Comparison of ENCODE assay signal across 11 cellular contexts in the genomic region with DNA sequence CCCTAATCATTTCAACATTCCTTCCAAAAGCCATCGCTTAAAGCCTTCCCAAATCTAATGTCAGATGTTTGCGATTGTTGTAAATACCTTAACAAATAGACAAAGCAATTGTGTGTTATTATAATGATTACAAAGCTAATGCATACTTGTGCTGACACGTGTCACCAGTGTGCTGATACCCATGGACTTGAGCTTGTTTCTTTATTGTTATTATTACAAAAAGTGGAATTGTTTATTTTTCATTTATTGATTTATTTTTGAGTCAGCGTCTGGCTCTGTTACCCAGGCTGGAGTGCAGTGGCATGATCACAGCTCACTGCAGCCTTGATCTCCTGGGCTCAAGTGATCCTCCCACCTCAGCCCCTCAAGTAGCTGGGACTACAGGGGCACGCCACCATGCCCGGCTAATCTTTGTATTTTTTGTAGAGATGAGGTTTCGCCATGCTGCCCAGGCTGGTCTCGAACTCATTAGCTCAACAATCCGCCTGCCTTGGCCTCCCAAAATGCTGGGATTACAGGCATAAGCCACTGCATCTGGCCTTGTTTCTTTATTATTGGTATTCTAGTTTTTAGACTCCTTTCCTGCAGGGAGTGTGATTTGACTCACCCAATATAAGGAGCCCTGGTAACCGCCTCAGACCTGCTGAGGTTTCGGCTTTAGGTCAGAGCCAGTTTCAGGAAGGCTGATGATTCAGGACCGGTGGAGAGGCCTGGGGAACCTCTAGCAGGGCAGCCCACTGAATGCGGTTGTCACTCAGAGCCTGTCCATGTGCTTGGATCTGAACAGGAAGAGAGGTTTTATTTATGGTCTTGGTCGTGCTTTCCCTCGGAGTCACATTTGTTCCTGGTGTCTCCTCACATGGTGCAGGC. TPM values are rescaled to one million over a fixed set of nuclear protein-coding genes. Genes with fewer than 3 reads are reported as not detected.
DNase-seq lines count a peak whose midpoint lies in the region; ATAC-seq and TF ChIP-seq lines count a peak whose summit lies in the region.
"Had no signal": no experiment of that assay in that cellular context is flagged by ENCODE, and none has a peak within 500 bp of the region (broad histone marks: within the 10 kb centered on the region; RNA-seq: fewer than 3 reads in every experiment).

No MANE protein-coding gene starts in this region.

- no peak overlapping the region for H3K27ac ChIP-seq in brain microvascular endothelial cell
- H3K27ac ChIP-seq: neutrophil had no signal

- DNase-seq in GM06990 (ENCODE audit: extremely low read depth, insufficient read length) (peak; percentile 86), MV-4-11 (lab: John Stamatoyannopoulos, UW) (peak; percentile 75), islet precursor cell (peak; percentile 75), SIG-M5 (lab: John Stamatoyannopoulos, UW) (no peak), brain microvascular endothelial cell (no peak), cerebellum (ENCODE audit: low spot score) (no peak)
- DNase-seq: NCI-H446 treated with DMSO at 0.1 percent for 48 hours had no signal

- H3K27me3 ChIP-seq in GM06990 (replicated peaks; ENCODE audit: control insufficient read depth, insufficient read depth, low read length) (no peaks in the 10 kb centered on the region), brain microvascular endothelial cell (replicated peaks) (no peaks in the 10 kb centered on the region)
- H3K27me3 ChIP-seq: dorsolateral prefrontal cortex had no signal

- TF ChIP-seq CTCF in GM06990 (IDR thresholded peaks at IDR 0.05; ENCODE audit: insufficient read depth, low read length, poor library complexity, severe bottlenecking) (no peak), brain microvascular endothelial cell (IDR thresholded peaks at IDR 0.05; ENCODE audit: low read depth, low read length, missing control alignments) (no peak)

- H3K4me3 ChIP-seq in GM06990 (replicated peaks; ENCODE audit: low read depth, low read length) (no peak overlapping the region), brain microvascular endothelial cell (ENCODE audit: low read depth, low read length) (no peak overlapping the region)

- ATAC-seq in GM21526 (IDR thresholded peaks at IDR 0.05; ENCODE audit: low FRiP score, unreplicated experiment) = peak; percentile 61
- no peak for ATAC-seq in SK-N-SH treated with all-trans-retinoic acid at 6 μM for 48 hours

- H3K36me3 ChIP-seq in GM06990 (ENCODE audit: control insufficient read depth, insufficient read depth, low read length) = no peaks in the 10 kb centered on the region
- no peaks in the 10 kb centered on the region for H3K36me3 ChIP-seq in brain microvascular endothelial cell (replicated peaks)
- H3K36me3 ChIP-seq: neutrophil had no signal

- in situ Hi-C loops in brain microvascular endothelial cell (cut with HindIII; ENCODE audit: low pct_ligation_motif_present, low sequenced_read_pairs) = no loop called here

TF ChIP-seq in SK-N-SH treated with all-trans-retinoic acid at 6 μM for 48 hours, 23 proteins besides CTCF, POLR2A, EP300 and RAD21:
- TF ChIP-seq ZNF8 (CRISPR knock-in tag; IDR thresholded peaks at IDR 0.05) = no peak
- no peak for TF ChIP-seq PATZ1 (CRISPR knock-in tag; IDR thresholded peaks at IDR 0.05; ENCODE audit: borderline replicate concordance)
- TF ChIP-seq ESRRG (CRISPR knock-in tag; IDR thresholded peaks at IDR 0.05) = no peak
- no peak for TF ChIP-seq ZNF70 (CRISPR knock-in tag; IDR thresholded peaks at IDR 0.05)
- TF ChIP-seq, protein P1, sequence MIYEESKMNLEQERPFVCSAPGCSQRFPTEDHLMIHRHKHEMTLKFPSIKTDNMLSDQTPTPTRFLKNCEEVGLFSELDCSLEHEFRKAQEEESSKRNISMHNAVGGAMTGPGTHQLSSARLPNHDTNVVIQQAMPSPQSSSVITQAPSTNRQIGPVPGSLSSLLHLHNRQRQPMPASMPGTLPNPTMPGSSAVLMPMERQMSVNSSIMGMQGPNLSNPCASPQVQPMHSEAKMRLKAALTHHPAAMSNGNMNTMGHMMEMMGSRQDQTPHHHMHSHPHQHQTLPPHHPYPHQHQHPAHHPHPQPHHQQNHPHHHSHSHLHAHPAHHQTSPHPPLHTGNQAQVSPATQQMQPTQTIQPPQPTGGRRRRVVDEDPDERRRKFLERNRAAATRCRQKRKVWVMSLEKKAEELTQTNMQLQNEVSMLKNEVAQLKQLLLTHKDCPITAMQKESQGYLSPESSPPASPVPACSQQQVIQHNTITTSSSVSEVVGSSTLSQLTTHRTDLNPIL (CRISPR knock-in tag; IDR thresholded peaks at IDR 0.05; ENCODE audit: low read depth) = no peak
- TF ChIP-seq ZNF565 (CRISPR knock-in tag; conservative IDR thresholded peaks at IDR 0.05; ENCODE audit: low read depth) = no peak
- TF ChIP-seq, protein P2, sequence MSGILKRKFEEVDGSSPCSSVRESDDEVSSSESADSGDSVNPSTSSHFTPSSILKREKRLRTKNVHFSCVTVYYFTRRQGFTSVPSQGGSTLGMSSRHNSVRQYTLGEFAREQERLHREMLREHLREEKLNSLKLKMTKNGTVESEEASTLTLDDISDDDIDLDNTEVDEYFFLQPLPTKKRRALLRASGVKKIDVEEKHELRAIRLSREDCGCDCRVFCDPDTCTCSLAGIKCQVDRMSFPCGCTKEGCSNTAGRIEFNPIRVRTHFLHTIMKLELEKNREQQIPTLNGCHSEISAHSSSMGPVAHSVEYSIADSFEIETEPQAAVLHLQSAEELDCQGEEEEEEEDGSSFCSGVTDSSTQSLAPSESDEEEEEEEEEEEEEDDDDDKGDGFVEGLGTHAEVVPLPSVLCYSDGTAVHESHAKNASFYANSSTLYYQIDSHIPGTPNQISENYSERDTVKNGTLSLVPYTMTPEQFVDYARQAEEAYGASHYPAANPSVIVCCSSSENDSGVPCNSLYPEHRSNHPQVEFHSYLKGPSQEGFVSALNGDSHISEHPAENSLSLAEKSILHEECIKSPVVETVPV (CRISPR knock-in tag; IDR thresholded peaks at IDR 0.05) = no peak
- TF ChIP-seq ISL1 (CRISPR knock-in tag; IDR thresholded peaks at IDR 0.05) = no peak
- no peak for TF ChIP-seq BACH2 (CRISPR knock-in tag; IDR thresholded peaks at IDR 0.05; ENCODE audit: borderline replicate concordance)
- no peak for TF ChIP-seq GLIS3 (CRISPR knock-in tag; IDR thresholded peaks at IDR 0.05)
- TF ChIP-seq ARNTL (CRISPR knock-in tag; IDR thresholded peaks at IDR 0.05; ENCODE audit: borderline replicate concordance, low read depth) = no peak
- no peak for TF ChIP-seq OSR1 (CRISPR knock-in tag; IDR thresholded peaks at IDR 0.05)
- TF ChIP-seq PPARA (CRISPR knock-in tag; IDR thresholded peaks at IDR 0.05; ENCODE audit: borderline replicate concordance) = no peak
- no peak for TF ChIP-seq RARB (CRISPR knock-in tag; IDR thresholded peaks at IDR 0.05)

RNA-seq across cellular contexts. Expression of gene FBXO17, which starts 2.1 kb away (rescaled TPM):
- total RNA-seq in cerebellum = 4.4 TPM

RNA-seq across cellular contexts. Expression of gene MRPS12, which starts 46.9 kb away (rescaled TPM):
- 10.8 TPM for total RNA-seq in cerebellum

RNA-seq across cellular contexts. Expression of gene SARS2, which starts 47.1 kb away (rescaled TPM):
- 12.2 TPM for total RNA-seq in cerebellum

RNA-seq across cellular contexts. Expression of gene FBXO27, which starts 54.7 kb away (rescaled TPM):
- total RNA-seq in cerebellum = 6.4 TPM

Comparison
In these comparisons a context has a peak if more than half of its experiments do, and no peak if none do; other contexts are left out.
1. DNase-seq: peak in GM06990 (single experiment), MV-4-11 (single experiment) and islet precursor cell (single experiment); none in SIG-M5 (single experiment), brain microvascular endothelial cell (single experiment) and cerebellum (single experiment).